In the genomic region with DNA sequence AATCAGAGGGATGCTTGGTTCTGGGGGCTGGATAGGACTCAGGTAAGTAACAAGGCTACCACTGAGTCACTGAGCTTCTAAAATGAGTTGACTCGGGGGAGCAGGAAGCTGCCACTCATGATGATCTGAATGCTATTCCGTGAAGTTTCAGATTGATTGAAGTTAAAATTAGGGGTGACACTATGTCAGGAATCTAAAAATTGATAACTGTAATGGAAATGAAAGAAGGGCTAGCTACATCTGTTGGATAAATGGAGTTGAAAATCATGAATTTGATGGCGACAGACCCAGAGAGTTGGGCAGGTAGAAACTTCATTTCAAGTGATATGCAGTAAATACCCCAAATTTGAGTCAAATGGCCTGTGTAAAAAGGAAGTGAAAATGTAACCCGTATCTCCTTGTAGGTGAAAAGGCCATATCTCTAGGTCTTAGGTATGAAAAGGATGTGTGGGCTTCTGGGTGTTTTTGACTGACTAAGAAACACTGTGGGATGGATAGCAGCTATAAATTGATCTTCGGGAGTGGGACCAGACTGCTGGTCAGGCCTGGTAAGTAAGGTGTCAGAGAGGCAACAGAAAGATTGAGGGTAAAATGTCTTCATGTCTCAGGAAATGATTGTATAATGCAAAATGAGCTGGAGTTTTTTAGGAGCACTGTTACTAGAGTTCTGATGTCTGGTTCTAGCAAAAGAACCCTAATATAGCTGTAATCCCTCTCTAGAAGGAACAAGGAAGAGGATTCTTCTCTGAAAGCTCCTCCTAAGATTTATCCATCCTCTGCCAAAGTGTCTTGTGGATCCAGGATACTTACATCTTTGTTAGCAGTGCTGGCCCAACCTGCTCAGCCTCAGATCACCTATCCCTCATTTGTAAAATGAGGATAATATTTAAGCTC, we compare ENCODE assay signal across 9 cellular contexts. TPM values are rescaled to one million over a fixed set of nuclear protein-coding genes. Genes with fewer than 3 reads are reported as not detected.
A peak's percentile ranks its signal among the peaks of the same experiment; 100 is the strongest.
DNase-seq lines count a peak whose midpoint lies in the region; ATAC-seq and TF ChIP-seq lines count a peak whose summit lies in the region.
"Had no signal": no experiment of that assay in that cellular context is flagged by ENCODE, and none has a peak within 500 bp of the region (broad histone marks: within the 10 kb centered on the region; RNA-seq: fewer than 3 reads in every experiment).

No MANE protein-coding gene starts in this region.

- peak overlapping the region; percentile 96 for H3K27ac ChIP-seq in DOHH2 (ENCODE audit: low read depth, low read length)
- H3K27ac ChIP-seq in brain microvascular endothelial cell, result no peak overlapping the region

- peaks cover 77% of the 10 kb centered on the region for H3K4me1 Mint-ChIP-seq in activated CD8-positive, alpha-beta T cell treated with anti-CD3 and anti-CD28 coated beads for 36 hours (ENCODE audit: low read depth)

- TF ChIP-seq CTCF in DOHH2 (IDR thresholded peaks at IDR 0.05; ENCODE audit: low read depth, low read length, poor library complexity, severe bottlenecking) (no peak), brain microvascular endothelial cell (IDR thresholded peaks at IDR 0.05; ENCODE audit: low read depth, low read length, missing control alignments) (no peak)
- no peak for TF ChIP-seq CTCF in activated CD8-positive, alpha-beta T cell treated with anti-CD3 and anti-CD28 coated beads for 36 hours (IDR thresholded peaks at IDR 0.05)

- no peaks in the 10 kb centered on the region for H4K20me1 ChIP-seq in DOHH2 (ENCODE audit: control insufficient read depth, insufficient read depth, low read depth, low read length)

- H3K27me3 Mint-ChIP-seq in activated CD8-positive, alpha-beta T cell treated with anti-CD3 and anti-CD28 coated beads for 36 hours, result no peaks in the 10 kb centered on the region

- H3K9me2 ChIP-seq in DOHH2 (replicated peaks; ENCODE audit: control insufficient read depth, low read length), result no peaks in the 10 kb centered on the region

- peaks cover 45% of the 10 kb centered on the region for H3F3A ChIP-seq in DOHH2 (ENCODE audit: control insufficient read depth, insufficient read depth)

- POLR2A ChIA-PET in activated CD8-positive, alpha-beta T cell treated with anti-CD3 and anti-CD28 coated beads for 36 hours (lab: Charles Lee), result interaction anchor here (0.6 to 20.6 kb wide), 25 partner anchors 6 to 797 kb away, joined by 3 to 1006 read pairs (median 6); no protein-coding TSS in a partner anchor

- peak overlapping the region; percentile 79 for H3K4me3 Mint-ChIP-seq in activated CD8-positive, alpha-beta T cell treated with anti-CD3 and anti-CD28 coated beads for 36 hours

- intact Hi-C loops in activated CD8-positive, alpha-beta T cell treated with anti-CD3 and anti-CD28 coated beads for 36 hours (cut with micrococcal nuclease), result no loop called here

- peaks cover 67% of the 10 kb centered on the region for H3K36me3 ChIP-seq in DOHH2 (ENCODE audit: control insufficient read depth, low read length)
- H3K36me3 ChIP-seq in brain microvascular endothelial cell (replicated peaks), result no peaks in the 10 kb centered on the region

- peak overlapping the region; percentile 87 for H3K4me2 ChIP-seq in DOHH2 (ENCODE audit: low read length)

- peaks cover 99% of the 10 kb centered on the region for H3K4me1 ChIP-seq in DOHH2 (ENCODE audit: control insufficient read depth, low read length)

- CTCF ChIA-PET in activated CD8-positive, alpha-beta T cell treated with anti-CD3 and anti-CD28 coated beads for 36 hours (lab: Charles Lee), result interaction anchor here (0.7 to 5.9 kb wide), 22 partner anchors 8 to 670 kb away, joined by 3 to 72 read pairs (median 6); no protein-coding TSS in a partner anchor

- H3K4me3 ChIP-seq in DOHH2 (ENCODE audit: low read length), result peak overlapping the region; percentile 69
- H3K4me3 ChIP-seq in brain microvascular endothelial cell (ENCODE audit: low read depth, low read length), result no peak overlapping the region

- H3K79me2 ChIP-seq in DOHH2 (ENCODE audit: control insufficient read depth, low read length), result peaks cover 87% of the 10 kb centered on the region

- peak; percentile 66 for DNase-seq in activated CD8-positive, alpha-beta T cell treated with anti-CD3 and anti-CD28 coated beads for 36 hours
- DNase-seq in Kasumi-1 (lab: John Stamatoyannopoulos, UW) (no peak), NCI-H748 (lab: John Stamatoyannopoulos, UW; ENCODE audit: unreplicated experiment) (no peak), brain microvascular endothelial cell (no peak), NOMO-1 (lab: John Stamatoyannopoulos, UW; ENCODE audit: unreplicated experiment in 2 of 2) (no peak)
- DNase-seq: NCI-H345 had no signal

- H3K27me3 ChIP-seq in DOHH2 (ENCODE audit: control insufficient read depth, low read length), result no peaks in the 10 kb centered on the region
- H3K27me3 ChIP-seq in brain microvascular endothelial cell (replicated peaks), result no peaks in the 10 kb centered on the region

- peak; percentile 79 for ATAC-seq in HG02973 (IDR thresholded peaks at IDR 0.05; ENCODE audit: unreplicated experiment)
- ATAC-seq in activated CD8-positive, alpha-beta T cell treated with anti-CD3 and anti-CD28 coated beads for 36 hours, result peak; percentile 71

- no peaks in the 10 kb centered on the region for H3K9me3 Mint-ChIP-seq in activated CD8-positive, alpha-beta T cell treated with anti-CD3 and anti-CD28 coated beads for 36 hours

- in situ Hi-C loops in brain microvascular endothelial cell (cut with HindIII; ENCODE audit: low pct_ligation_motif_present, low sequenced_read_pairs), result no loop called here

- TF ChIP-seq POLR2A in GM19193 (IDR thresholded peaks at IDR 0.05; ENCODE audit: extremely low read depth, insufficient read depth, insufficient read length), result peak; percentile 59

- peak overlapping the region; percentile 94 for H3K27ac Mint-ChIP-seq in activated CD8-positive, alpha-beta T cell treated with anti-CD3 and anti-CD28 coated beads for 36 hours

- H3K9me3 ChIP-seq in DOHH2 (ENCODE audit: control insufficient read depth, insufficient read depth, low read length), result no peaks in the 10 kb centered on the region

- H3K36me3 Mint-ChIP-seq in activated CD8-positive, alpha-beta T cell treated with anti-CD3 and anti-CD28 coated beads for 36 hours (ENCODE audit: low read depth), result peaks cover 93% of the 10 kb centered on the region

RNA-seq across cellular contexts. Expression of a gene that starts 57.3 kb away (rescaled TPM):
- 100 to 1,000 TPM; 194 to 196 TPM for total RNA-seq in activated CD8-positive, alpha-beta T cell treated with anti-CD3 and anti-CD28 coated beads for 36 hours
